In the genomic region with DNA sequence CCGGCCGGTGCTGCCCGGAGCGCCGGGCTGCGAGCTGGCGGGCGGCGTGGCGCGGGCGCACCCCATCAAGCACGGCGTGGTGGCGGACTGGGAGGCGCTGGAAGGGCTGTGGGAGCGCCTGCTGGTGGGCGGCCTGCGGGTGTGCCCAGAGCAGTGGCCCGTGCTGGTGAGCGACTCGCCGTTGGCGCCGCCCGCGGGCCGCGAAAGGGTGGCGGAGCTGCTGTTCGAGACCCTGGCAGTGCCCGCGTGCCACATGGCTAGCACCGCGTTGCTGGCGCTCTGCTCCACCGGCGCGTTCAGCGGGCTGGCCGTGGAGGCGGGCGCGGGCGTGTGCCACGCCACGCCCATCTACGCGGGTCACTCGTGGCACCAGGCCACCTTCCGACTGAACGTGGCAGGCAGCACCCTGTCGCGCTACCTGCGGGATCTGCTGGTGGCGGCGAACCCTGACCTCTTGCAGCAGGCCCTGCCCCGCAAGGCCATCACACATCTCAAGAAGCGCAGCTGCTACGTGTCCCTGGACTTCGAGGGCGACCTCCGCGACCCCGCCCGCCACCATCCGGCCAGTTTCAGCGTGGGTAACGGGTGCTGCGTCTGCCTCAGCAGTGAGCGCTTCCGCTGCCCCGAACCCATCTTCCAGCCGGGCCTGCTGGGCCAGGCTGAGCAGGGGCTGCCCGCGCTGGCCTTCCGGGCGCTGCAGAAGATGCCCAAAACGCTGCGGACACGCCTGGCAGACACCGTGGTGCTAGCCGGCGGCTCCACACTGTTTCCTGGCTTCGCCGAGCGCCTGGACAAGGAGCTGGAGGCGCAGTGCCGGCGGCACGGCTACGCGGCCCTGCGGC, we compare ENCODE assay signal across 8 cellular contexts. TPM values are rescaled to one million over a fixed set of nuclear protein-coding genes. Genes with fewer than 3 reads are reported as not detected.
A peak's percentile ranks its signal among the peaks of the same experiment; 100 is the strongest.
DNase-seq lines count a peak whose midpoint lies in the region; ATAC-seq, FAIRE-seq and TF ChIP-seq lines count a peak whose summit lies in the region.

No MANE protein-coding gene starts in this region.

- no peak for TF ChIP-seq POLR2A in K562 (conservative IDR thresholded peaks at IDR 0.05)

- peaks cover 30% of the 10 kb centered on the region for H3K4me1 Mint-ChIP-seq in T-helper 17 cell

- no peak overlapping the region for H2AFZ ChIP-seq in K562 (ENCODE audit: low read depth, low read length)

- no peak overlapping the region for H3K4me3 ChIP-seq in K562
- H3K4me3 ChIP-seq in iPS-18a (ENCODE audit: low read length) = peak overlapping the region; percentile 61
- H3K4me3 ChIP-seq in skeletal muscle satellite cell (ENCODE audit: low read length) = peak overlapping the region; percentile 71

- H3K4me2 ChIP-seq in K562 (ENCODE audit: insufficient read depth, low read length) (no peak overlapping the region), skeletal muscle satellite cell (ENCODE audit: low read length) (peak overlapping the region; percentile 89)

- H3K36me3 ChIP-seq in K562 (ENCODE audit: control insufficient read depth, insufficient read depth, low read length) (peaks cover 53% of the 10 kb centered on the region), iPS-18a (ENCODE audit: control insufficient read depth, low read depth, low read length) (no peaks in the 10 kb centered on the region), skeletal muscle satellite cell (ENCODE audit: insufficient read depth, low read length) (peaks cover 13% of the 10 kb centered on the region)

- no peak for TF ChIP-seq EP300 in K562 (IDR thresholded peaks at IDR 0.05; ENCODE audit: low read length)

- H3K4me1 ChIP-seq in K562 (replicated peaks in 1 of 2; ENCODE audit: control insufficient read depth in 2 of 2, insufficient read depth in 2 of 2, low read length in 2 of 2) = peaks cover 24 to 62% of the 10 kb centered on the region in 2 experiments
- peaks cover 13% of the 10 kb centered on the region for H3K4me1 ChIP-seq in iPS-18a (ENCODE audit: control insufficient read depth, low read depth, low read length)
- H3K4me1 ChIP-seq in skeletal muscle satellite cell (ENCODE audit: control insufficient read depth, insufficient read depth, low read length) = peaks cover 41% of the 10 kb centered on the region

- H3K9me1 ChIP-seq in K562 (ENCODE audit: control insufficient read depth, insufficient read depth, low read length) = peaks cover 5% of the 10 kb centered on the region

- no peaks in the 10 kb centered on the region for H3K27me3 Mint-ChIP-seq in T-helper 17 cell

- H3K4me3 Mint-ChIP-seq in T-helper 17 cell = peak overlapping the region; percentile 100

- DNase-seq in AG20443 (ENCODE audit: low spot score) (peak; percentile 39), T-helper 17 cell (peak in 2 of 3 donors; percentile 42 to 44), K562 (ENCODE audit: extremely low read depth in 1 of 4, low spot score in 3 of 4) (peak in 1 of 4 experiments; percentile 27), HTR-8/SVneo (ENCODE audit: insufficient read length, low spot score) (no peak)

- ATAC-seq in GM19023 (IDR thresholded peaks at IDR 0.05; ENCODE audit: unreplicated experiment) (peak; percentile 18), HG03439 (IDR thresholded peaks at IDR 0.05; ENCODE audit: unreplicated experiment) (peak; percentile 38), T-helper 17 cell (peak; percentile 29), K562 (no peak)

- H3K79me2 ChIP-seq in K562 (ENCODE audit: control insufficient read depth, insufficient read depth, low read length) = peaks cover 28% of the 10 kb centered on the region

- peak in 1 of 2 experiments; percentile 51; a peak in 2 of 4 replicates for TF ChIP-seq RAD21 in K562 (CRISPR knock-in tag; conservative IDR thresholded peaks at IDR 0.05 in 1 of 2, IDR thresholded peaks at IDR 0.05 in 1 of 2)

- in situ Hi-C loops in K562 (cut with MboI) = loop anchor here (5.0 kb wide), 1 partner anchor 60 kb away; no protein-coding TSS in a partner anchor

- H3K27me3 ChIP-seq in K562 (ENCODE audit: control insufficient read depth in 2 of 2, insufficient read depth in 2 of 2, low read length in 2 of 2) (no peaks in the 10 kb centered on the region), iPS-18a (ENCODE audit: control insufficient read depth, insufficient read depth, low read length) (peaks cover 8% of the 10 kb centered on the region), skeletal muscle satellite cell (ENCODE audit: control insufficient read depth, insufficient read depth, low read length) (no peaks in the 10 kb centered on the region)

- WGBS in K562 (ENCODE audit: insufficient coverage, low coverage, missing lambda C conversion rate) = 97% methylated on average over 37 of the region's 94 CpGs

- H3K9ac ChIP-seq in K562 (ENCODE audit: insufficient read depth in 1 of 2, low read depth in 2 of 2, low read length in 2 of 2) (no peak overlapping the region; a peak in 1 of 4 replicates), iPS-18a (ENCODE audit: low read length) (no peak overlapping the region), skeletal muscle satellite cell (ENCODE audit: low read depth, low read length) (peak overlapping the region; percentile 55)

- no peak overlapping the region for H3K27ac ChIP-seq in K562 (ENCODE audit: extremely low read depth, low read depth, low read length)
- no peak overlapping the region for H3K27ac ChIP-seq in iPS-18a (ENCODE audit: low read length)

- H3K9me3 ChIP-seq in T-helper 17 cell (ENCODE audit: control insufficient read depth, low read length, poor library complexity, severe bottlenecking) (no peaks in the 10 kb centered on the region), K562 (replicated peaks; ENCODE audit: control insufficient read depth, insufficient read depth, low read depth, low read length) (no peaks in the 10 kb centered on the region), iPS-18a (ENCODE audit: control insufficient read depth, low read depth, low read length) (no peaks in the 10 kb centered on the region), skeletal muscle satellite cell (replicated peaks; ENCODE audit: low read length) (no peaks in the 10 kb centered on the region)

- TF ChIP-seq CTCF in K562 (IDR thresholded peaks at IDR 0.05 in 2 of 3, conservative IDR thresholded peaks at IDR 0.05 in 1 of 3; ENCODE audit: insufficient read depth in 2 of 3, low read depth in 1 of 3, low read length in 3 of 3) = no peak; a peak in 1 of 6 replicates

- peaks cover 7% of the 10 kb centered on the region; the same call in 1 of the 2 replicates for H4K20me1 ChIP-seq in K562 (replicated peaks; ENCODE audit: control insufficient read depth, insufficient read depth, low read length)

- CTCF ChIA-PET in K562 (lab: Yijun Ruan, JAX; ENCODE audit: low intra/inter-chr PET ratio) = interaction anchor here (0.9 kb wide), 1 partner anchor 210 kb away, joined by 4 read pairs; no protein-coding TSS in a partner anchor

- peaks cover 2% of the 10 kb centered on the region for H3K36me3 Mint-ChIP-seq in T-helper 17 cell (ENCODE audit: low read depth)

- FAIRE-seq in K562 (lab: Jason Lieb, UNC) (no peak), HTR-8/SVneo (lab: Jason Lieb, UNC) (no peak)

- H3K27ac Mint-ChIP-seq in T-helper 17 cell = peak overlapping the region; percentile 90

- no TSS peak for BruUV-seq in K562 (replicated peaks; lab: Mats Ljungman, UMichigan)

- intact Hi-C loops in K562 (cut with micrococcal nuclease) = loop anchor here (2.0 kb wide), 1 partner anchor 65 kb away; no protein-coding TSS in a partner anchor

- POLR2A ChIA-PET in K562 (lab: Yijun Ruan, JAX) = interaction anchor here (0.5 to 5.4 kb wide), 12 partner anchors 8 to 401 kb away, joined by 3 to 51 read pairs (median 3); partner anchors contain the start of genes CBFA2T2 and PXMP4

RNA-seq across cellular contexts. Expression of gene ACTL10, which starts 0.7 kb away (rescaled TPM):
- total RNA-seq in T-helper 17 cell (1 to 10 TPM in 1 of 2 donors, under 1 TPM in 1; 0.89 to 1.2 TPM), K562 (2014; rRNA removed) (0.14 TPM in 1 of 2 replicates, not detected in the other), K562 (2014; rRNA removed; fragmentation: Illumina TruSeq; extraction: Trizol) (not detected in 2 replicates), K562 (2015; rRNA removed; fragmentation: Illumina TruSeq; extraction: Trizol) (not detected in 2 replicates), K562 (2021) (0.11 TPM in 1 of 2 replicates, not detected in the other)
- total RNA-seq in K562 (2011; cell fraction: chromatin; rRNA removed; ENCODE audit: low replicate concordance) = not detected in 2 replicates
- total RNA-seq in K562 (2011; cell fraction: nucleolus; rRNA removed) = 0.33 TPM in 1 of 2 replicates, not detected in the other
- not detected in 2 replicates for total RNA-seq in K562 (2011; cell fraction: nucleoplasm; rRNA removed)
- polyA plus RNA-seq in K562 (2011; rRNA removed) (not detected in 2 replicates), K562 (2014; fragmentation: Illumina TruSeq; extraction: Trizol) (not detected in 2 replicates), K562 (2014; fragmentation: Nextera tagmentation; extraction: Ambion mirVana) (not detected), K562 (2014; rRNA removed) (0.07 and 0.13 TPM in 2 replicates)
- polyA plus RNA-seq in K562 (2011; cell fraction: cytosol; rRNA removed) = 0.04 TPM in 1 of 2 replicates, not detected in the other
- 0.10 TPM in 1 of 2 replicates, not detected in the other for polyA plus RNA-seq in K562 (2011; cell fraction: nucleus; rRNA removed)
- 0.13 and 0.29 TPM in 2 replicates for polyA plus RNA-seq in K562 (2012)
- polyA minus RNA-seq in K562 (2011; rRNA and poly(A)+ RNA removed) = not detected in 2 replicates
- not detected in 2 replicates for polyA minus RNA-seq in K562 (2011; cell fraction: cytosol; rRNA and poly(A)+ RNA removed)
- not detected in 2 replicates for polyA minus RNA-seq in K562 (2011; cell fraction: nucleus; rRNA and poly(A)+ RNA removed)
- total RNA-seq in skeletal muscle satellite cell (2012; rRNA removed) = 3.5 and 4.2 TPM in 2 replicates

RNA-seq across cellular contexts. Expression of gene C20orf144, which starts 5.3 kb away (rescaled TPM):
- under 1 TPM; 0.13 to 0.45 TPM for total RNA-seq in T-helper 17 cell
- 0.60 TPM in 1 of 2 replicates, not detected in the other for total RNA-seq in K562 (2011; cell fraction: chromatin; rRNA removed; ENCODE audit: low replicate concordance)
- total RNA-seq in K562 (2011; cell fraction: nucleolus; rRNA removed) = 0.83 and 1.1 TPM in 2 replicates
- total RNA-seq in K562 (2011; cell fraction: nucleoplasm; rRNA removed) = 0.66 and 1.3 TPM in 2 replicates
- 0.16 TPM in 1 of 2 replicates, not detected in the other for total RNA-seq in K562 (2014; rRNA removed)
- total RNA-seq in K562 (2014; rRNA removed; fragmentation: Illumina TruSeq; extraction: Trizol) = 0.11 and 0.16 TPM in 2 replicates
- total RNA-seq in K562 (2015; rRNA removed; fragmentation: Illumina TruSeq; extraction: Trizol) = 0.11 and 0.23 TPM in 2 replicates
- total RNA-seq in K562 (2021) = 0.11 and 0.16 TPM in 2 replicates
- 0.10 and 0.11 TPM in 2 replicates for polyA plus RNA-seq in K562 (2011; rRNA removed)
- 0.13 and 0.16 TPM in 2 replicates for polyA plus RNA-seq in K562 (2011; cell fraction: cytosol; rRNA removed)
- 0.18 TPM in 2 replicates for polyA plus RNA-seq in K562 (2011; cell fraction: nucleus; rRNA removed)
- 0.23 and 0.54 TPM in 2 replicates for polyA plus RNA-seq in K562 (2012)
- 0.12 and 0.22 TPM in 2 replicates for polyA plus RNA-seq in K562 (2014; fragmentation: Illumina TruSeq; extraction: Trizol)
- under 1 TPM in 1 of 2 experiments, not detected in 1; 0.04 TPM for polyA plus RNA-seq in K562 (2014; fragmentation: Nextera tagmentation; extraction: Ambion mirVana)
- polyA plus RNA-seq in K562 (2014; rRNA removed) = 0.16 and 0.23 TPM in 2 replicates
- polyA minus RNA-seq in K562 (2011; rRNA and poly(A)+ RNA removed) = 0.28 TPM in 1 of 2 replicates, not detected in the other
- not detected in 2 replicates for polyA minus RNA-seq in K562 (2011; cell fraction: cytosol; rRNA and poly(A)+ RNA removed)
- polyA minus RNA-seq in K562 (2011; cell fraction: nucleus; rRNA and poly(A)+ RNA removed) = 0.33 and 0.40 TPM in 2 replicates
- 0.22 TPM in 1 of 2 replicates, not detected in the other for total RNA-seq in skeletal muscle satellite cell (2012; rRNA removed)

RNA-seq across cellular contexts. Expression of gene NECAB3, which starts 6.8 kb away (rescaled TPM):
- total RNA-seq in T-helper 17 cell (10 to 100 TPM; 10.2 to 12.2 TPM), K562 (2014; rRNA removed) (52.0 and 74.0 TPM in 2 replicates), K562 (2014; rRNA removed; fragmentation: Illumina TruSeq; extraction: Trizol) (16.0 and 17.8 TPM in 2 replicates), K562 (2015; rRNA removed; fragmentation: Illumina TruSeq; extraction: Trizol) (31.5 and 36.5 TPM in 2 replicates), K562 (2021) (57.1 and 57.8 TPM in 2 replicates)
- total RNA-seq in K562 (2011; cell fraction: chromatin; rRNA removed; ENCODE audit: low replicate concordance) = 164 and 323 TPM in 2 replicates
- 194 and 203 TPM in 2 replicates for total RNA-seq in K562 (2011; cell fraction: nucleolus; rRNA removed)
- 200 and 230 TPM in 2 replicates for total RNA-seq in K562 (2011; cell fraction: nucleoplasm; rRNA removed)
- polyA plus RNA-seq in K562 (2011; rRNA removed) (25.6 and 32.7 TPM in 2 replicates), K562 (2014; fragmentation: Illumina TruSeq; extraction: Trizol) (35.8 and 37.6 TPM in 2 replicates), K562 (2014; fragmentation: Nextera tagmentation; extraction: Ambion mirVana) (1 to 10 TPM in 1 of 2 experiments, under 1 TPM in 1; 0.94 to 1.9 TPM), K562 (2014; rRNA removed) (63.3 and 67.6 TPM in 2 replicates)
- polyA plus RNA-seq in K562 (2011; cell fraction: cytosol; rRNA removed) = 33.9 and 111 TPM in 2 replicates
- polyA plus RNA-seq in K562 (2011; cell fraction: nucleus; rRNA removed) = 181 and 337 TPM in 2 replicates
- 35.0 and 54.7 TPM in 2 replicates for polyA plus RNA-seq in K562 (2012)
- 21.3 and 27.3 TPM in 2 replicates for polyA minus RNA-seq in K562 (2011; rRNA and poly(A)+ RNA removed)
- 12.6 and 18.7 TPM in 2 replicates for polyA minus RNA-seq in K562 (2011; cell fraction: cytosol; rRNA and poly(A)+ RNA removed)
- polyA minus RNA-seq in K562 (2011; cell fraction: nucleus; rRNA and poly(A)+ RNA removed) = 66.9 and 76.9 TPM in 2 replicates
- 11.4 and 12.7 TPM in 2 replicates for total RNA-seq in skeletal muscle satellite cell (2012; rRNA removed)

RNA-seq across cellular contexts. Expression of gene E2F1, which starts 18.7 kb away (rescaled TPM):
- total RNA-seq in T-helper 17 cell (10 to 100 TPM in 1 of 2 donors, 1 to 10 TPM in 1; 2.6 to 11.5 TPM), K562 (2014; rRNA removed) (17.3 and 23.4 TPM in 2 replicates), K562 (2014; rRNA removed; fragmentation: Illumina TruSeq; extraction: Trizol) (9.0 and 10.8 TPM in 2 replicates), K562 (2015; rRNA removed; fragmentation: Illumina TruSeq; extraction: Trizol) (14.9 and 15.3 TPM in 2 replicates), K562 (2021) (24.6 and 25.3 TPM in 2 replicates)
- 22.9 and 54.8 TPM in 2 replicates for total RNA-seq in K562 (2011; cell fraction: chromatin; rRNA removed; ENCODE audit: low replicate concordance)
- 31.2 and 33.7 TPM in 2 replicates for total RNA-seq in K562 (2011; cell fraction: nucleolus; rRNA removed)
- 28.2 and 29.0 TPM in 2 replicates for total RNA-seq in K562 (2011; cell fraction: nucleoplasm; rRNA removed)
- polyA plus RNA-seq in K562 (2011; rRNA removed) (12.7 and 19.3 TPM in 2 replicates), K562 (2014; fragmentation: Illumina TruSeq; extraction: Trizol) (13.1 and 17.8 TPM in 2 replicates), K562 (2014; fragmentation: Nextera tagmentation; extraction: Ambion mirVana) (under 1 TPM; 0.14 to 0.39 TPM), K562 (2014; rRNA removed) (28.9 and 30.6 TPM in 2 replicates)
- 17.7 and 20.9 TPM in 2 replicates for polyA plus RNA-seq in K562 (2011; cell fraction: cytosol; rRNA removed)
- polyA plus RNA-seq in K562 (2011; cell fraction: nucleus; rRNA removed) = 74.3 and 91.0 TPM in 2 replicates
- polyA plus RNA-seq in K562 (2012) = 16.3 and 25.0 TPM in 2 replicates
- polyA minus RNA-seq in K562 (2011; rRNA and poly(A)+ RNA removed) = 5.8 and 8.2 TPM in 2 replicates
- 7.7 and 8.5 TPM in 2 replicates for polyA minus RNA-seq in K562 (2011; cell fraction: cytosol; rRNA and poly(A)+ RNA removed)
- 9.3 and 10.3 TPM in 2 replicates for polyA minus RNA-seq in K562 (2011; cell fraction: nucleus; rRNA and poly(A)+ RNA removed)
- total RNA-seq in skeletal muscle satellite cell (2012; rRNA removed) = 4.8 and 7.2 TPM in 2 replicates

RNA-seq across cellular contexts. Expression of gene PXMP4, which starts 52.6 kb away (rescaled TPM):
- 1 to 10 TPM; 3.7 to 4.0 TPM for total RNA-seq in T-helper 17 cell
- 5.6 and 15.2 TPM in 2 replicates for total RNA-seq in K562 (2011; cell fraction: chromatin; rRNA removed; ENCODE audit: low replicate concordance)
- total RNA-seq in K562 (2011; cell fraction: nucleolus; rRNA removed) = 8.7 and 9.8 TPM in 2 replicates
- total RNA-seq in K562 (2011; cell fraction: nucleoplasm; rRNA removed) = 9.0 and 12.0 TPM in 2 replicates
- 5.6 and 9.1 TPM in 2 replicates for total RNA-seq in K562 (2014; rRNA removed)
- total RNA-seq in K562 (2014; rRNA removed; fragmentation: Illumina TruSeq; extraction: Trizol) = 3.6 and 4.8 TPM in 2 replicates
- 4.4 and 6.7 TPM in 2 replicates for total RNA-seq in K562 (2015; rRNA removed; fragmentation: Illumina TruSeq; extraction: Trizol)
- 11.4 and 12.6 TPM in 2 replicates for total RNA-seq in K562 (2021)
- polyA plus RNA-seq in K562 (2011; rRNA removed) = 6.7 and 7.3 TPM in 2 replicates
- 12.4 and 17.3 TPM in 2 replicates for polyA plus RNA-seq in K562 (2011; cell fraction: cytosol; rRNA removed)
- 10.1 and 11.6 TPM in 2 replicates for polyA plus RNA-seq in K562 (2011; cell fraction: nucleus; rRNA removed)
- polyA plus RNA-seq in K562 (2012) = 9.3 and 12.6 TPM in 2 replicates
- 9.8 and 10.4 TPM in 2 replicates for polyA plus RNA-seq in K562 (2014; fragmentation: Illumina TruSeq; extraction: Trizol)
- polyA plus RNA-seq in K562 (2014; fragmentation: Nextera tagmentation; extraction: Ambion mirVana) = 10 to 100 TPM; 24.4 to 29.1 TPM
- 5.7 and 6.8 TPM in 2 replicates for polyA plus RNA-seq in K562 (2014; rRNA removed)
- polyA minus RNA-seq in K562 (2011; rRNA and poly(A)+ RNA removed) = 4.0 and 5.7 TPM in 2 replicates
- 6.6 and 7.5 TPM in 2 replicates for polyA minus RNA-seq in K562 (2011; cell fraction: cytosol; rRNA and poly(A)+ RNA removed)
- 3.0 TPM in 2 replicates for polyA minus RNA-seq in K562 (2011; cell fraction: nucleus; rRNA and poly(A)+ RNA removed)
- total RNA-seq in skeletal muscle satellite cell (2012; rRNA removed) = 2.8 and 3.9 TPM in 2 replicates
